In the genomic region with DNA sequence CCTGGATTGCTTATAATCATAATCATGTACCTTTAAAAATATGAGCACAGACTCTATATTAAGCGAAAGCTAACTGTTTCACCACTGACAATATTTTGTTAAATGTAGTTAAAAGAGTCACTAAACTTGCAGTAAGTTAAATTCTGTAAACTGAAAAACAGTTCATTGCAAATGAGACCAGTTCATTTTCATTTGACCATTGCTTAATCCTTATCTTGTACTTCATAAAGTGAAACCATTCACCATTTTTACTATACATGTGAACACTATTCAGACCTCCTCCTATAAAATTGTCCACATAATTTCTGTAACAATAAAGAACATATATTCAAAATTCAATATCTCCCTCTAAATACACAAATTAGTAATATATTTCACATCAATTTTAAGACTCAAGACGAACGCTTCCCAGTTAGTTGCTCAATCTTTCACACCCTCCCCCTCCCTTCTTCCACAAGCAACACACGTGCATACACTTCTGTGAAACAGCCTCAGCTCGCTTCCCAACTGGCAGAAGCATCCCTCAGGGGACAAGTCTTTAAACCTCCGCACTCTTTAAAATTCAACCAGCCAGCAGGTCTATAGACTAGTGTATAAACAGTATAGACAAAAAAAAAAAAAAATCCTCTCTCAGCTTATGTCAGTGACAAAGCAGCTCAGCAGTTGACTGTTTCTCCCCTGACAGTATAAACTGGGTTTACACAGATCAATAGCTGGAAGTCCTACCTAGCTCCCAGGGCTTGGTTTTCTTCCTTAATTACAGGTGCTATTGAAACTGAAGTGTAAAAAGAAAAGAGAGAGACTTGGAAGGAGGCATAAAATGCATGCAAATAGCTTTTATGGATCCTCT, we compare ENCODE assay signal across 1 cellular context.
TF ChIP-seq lines count a peak whose summit lies in the region.

No MANE protein-coding gene starts in this region.

TF ChIP-seq in K562, 482 proteins besides CTCF, POLR2A, EP300 and RAD21 (continued from another document and continues in another):
- TF ChIP-seq, protein P1, sequence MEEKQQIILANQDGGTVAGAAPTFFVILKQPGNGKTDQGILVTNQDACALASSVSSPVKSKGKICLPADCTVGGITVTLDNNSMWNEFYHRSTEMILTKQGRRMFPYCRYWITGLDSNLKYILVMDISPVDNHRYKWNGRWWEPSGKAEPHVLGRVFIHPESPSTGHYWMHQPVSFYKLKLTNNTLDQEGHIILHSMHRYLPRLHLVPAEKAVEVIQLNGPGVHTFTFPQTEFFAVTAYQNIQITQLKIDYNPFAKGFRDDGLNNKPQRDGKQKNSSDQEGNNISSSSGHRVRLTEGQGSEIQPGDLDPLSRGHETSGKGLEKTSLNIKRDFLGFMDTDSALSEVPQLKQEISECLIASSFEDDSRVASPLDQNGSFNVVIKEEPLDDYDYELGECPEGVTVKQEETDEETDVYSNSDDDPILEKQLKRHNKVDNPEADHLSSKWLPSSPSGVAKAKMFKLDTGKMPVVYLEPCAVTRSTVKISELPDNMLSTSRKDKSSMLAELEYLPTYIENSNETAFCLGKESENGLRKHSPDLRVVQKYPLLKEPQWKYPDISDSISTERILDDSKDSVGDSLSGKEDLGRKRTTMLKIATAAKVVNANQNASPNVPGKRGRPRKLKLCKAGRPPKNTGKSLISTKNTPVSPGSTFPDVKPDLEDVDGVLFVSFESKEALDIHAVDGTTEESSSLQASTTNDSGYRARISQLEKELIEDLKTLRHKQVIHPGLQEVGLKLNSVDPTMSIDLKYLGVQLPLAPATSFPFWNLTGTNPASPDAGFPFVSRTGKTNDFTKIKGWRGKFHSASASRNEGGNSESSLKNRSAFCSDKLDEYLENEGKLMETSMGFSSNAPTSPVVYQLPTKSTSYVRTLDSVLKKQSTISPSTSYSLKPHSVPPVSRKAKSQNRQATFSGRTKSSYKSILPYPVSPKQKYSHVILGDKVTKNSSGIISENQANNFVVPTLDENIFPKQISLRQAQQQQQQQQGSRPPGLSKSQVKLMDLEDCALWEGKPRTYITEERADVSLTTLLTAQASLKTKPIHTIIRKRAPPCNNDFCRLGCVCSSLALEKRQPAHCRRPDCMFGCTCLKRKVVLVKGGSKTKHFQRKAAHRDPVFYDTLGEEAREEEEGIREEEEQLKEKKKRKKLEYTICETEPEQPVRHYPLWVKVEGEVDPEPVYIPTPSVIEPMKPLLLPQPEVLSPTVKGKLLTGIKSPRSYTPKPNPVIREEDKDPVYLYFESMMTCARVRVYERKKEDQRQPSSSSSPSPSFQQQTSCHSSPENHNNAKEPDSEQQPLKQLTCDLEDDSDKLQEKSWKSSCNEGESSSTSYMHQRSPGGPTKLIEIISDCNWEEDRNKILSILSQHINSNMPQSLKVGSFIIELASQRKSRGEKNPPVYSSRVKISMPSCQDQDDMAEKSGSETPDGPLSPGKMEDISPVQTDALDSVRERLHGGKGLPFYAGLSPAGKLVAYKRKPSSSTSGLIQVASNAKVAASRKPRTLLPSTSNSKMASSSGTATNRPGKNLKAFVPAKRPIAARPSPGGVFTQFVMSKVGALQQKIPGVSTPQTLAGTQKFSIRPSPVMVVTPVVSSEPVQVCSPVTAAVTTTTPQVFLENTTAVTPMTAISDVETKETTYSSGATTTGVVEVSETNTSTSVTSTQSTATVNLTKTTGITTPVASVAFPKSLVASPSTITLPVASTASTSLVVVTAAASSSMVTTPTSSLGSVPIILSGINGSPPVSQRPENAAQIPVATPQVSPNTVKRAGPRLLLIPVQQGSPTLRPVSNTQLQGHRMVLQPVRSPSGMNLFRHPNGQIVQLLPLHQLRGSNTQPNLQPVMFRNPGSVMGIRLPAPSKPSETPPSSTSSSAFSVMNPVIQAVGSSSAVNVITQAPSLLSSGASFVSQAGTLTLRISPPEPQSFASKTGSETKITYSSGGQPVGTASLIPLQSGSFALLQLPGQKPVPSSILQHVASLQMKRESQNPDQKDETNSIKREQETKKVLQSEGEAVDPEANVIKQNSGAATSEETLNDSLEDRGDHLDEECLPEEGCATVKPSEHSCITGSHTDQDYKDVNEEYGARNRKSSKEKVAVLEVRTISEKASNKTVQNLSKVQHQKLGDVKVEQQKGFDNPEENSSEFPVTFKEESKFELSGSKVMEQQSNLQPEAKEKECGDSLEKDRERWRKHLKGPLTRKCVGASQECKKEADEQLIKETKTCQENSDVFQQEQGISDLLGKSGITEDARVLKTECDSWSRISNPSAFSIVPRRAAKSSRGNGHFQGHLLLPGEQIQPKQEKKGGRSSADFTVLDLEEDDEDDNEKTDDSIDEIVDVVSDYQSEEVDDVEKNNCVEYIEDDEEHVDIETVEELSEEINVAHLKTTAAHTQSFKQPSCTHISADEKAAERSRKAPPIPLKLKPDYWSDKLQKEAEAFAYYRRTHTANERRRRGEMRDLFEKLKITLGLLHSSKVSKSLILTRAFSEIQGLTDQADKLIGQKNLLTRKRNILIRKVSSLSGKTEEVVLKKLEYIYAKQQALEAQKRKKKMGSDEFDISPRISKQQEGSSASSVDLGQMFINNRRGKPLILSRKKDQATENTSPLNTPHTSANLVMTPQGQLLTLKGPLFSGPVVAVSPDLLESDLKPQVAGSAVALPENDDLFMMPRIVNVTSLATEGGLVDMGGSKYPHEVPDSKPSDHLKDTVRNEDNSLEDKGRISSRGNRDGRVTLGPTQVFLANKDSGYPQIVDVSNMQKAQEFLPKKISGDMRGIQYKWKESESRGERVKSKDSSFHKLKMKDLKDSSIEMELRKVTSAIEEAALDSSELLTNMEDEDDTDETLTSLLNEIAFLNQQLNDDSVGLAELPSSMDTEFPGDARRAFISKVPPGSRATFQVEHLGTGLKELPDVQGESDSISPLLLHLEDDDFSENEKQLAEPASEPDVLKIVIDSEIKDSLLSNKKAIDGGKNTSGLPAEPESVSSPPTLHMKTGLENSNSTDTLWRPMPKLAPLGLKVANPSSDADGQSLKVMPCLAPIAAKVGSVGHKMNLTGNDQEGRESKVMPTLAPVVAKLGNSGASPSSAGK (IDR thresholded peaks at IDR 0.05) = peak; percentile 76
- peak in 1 of 2 experiments; percentile 39; a peak in 1 of 4 replicates for TF ChIP-seq TRIM24 (IDR thresholded peaks at IDR 0.05)
- no peak for TF ChIP-seq CBFB (CRISPR knock-in tag; IDR thresholded peaks at IDR 0.05)
- peak; percentile 85 for TF ChIP-seq BHLHE40 (IDR thresholded peaks at IDR 0.05; ENCODE audit: low read length)
- TF ChIP-seq, protein P2, sequence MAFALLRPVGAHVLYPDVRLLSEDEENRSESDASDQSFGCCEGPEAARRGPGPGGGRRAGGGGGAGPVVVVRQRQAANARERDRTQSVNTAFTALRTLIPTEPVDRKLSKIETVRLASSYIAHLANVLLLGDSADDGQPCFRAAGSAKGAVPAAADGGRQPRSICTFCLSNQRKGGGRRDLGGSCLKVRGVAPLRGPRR (CRISPR knock-in tag; IDR thresholded peaks at IDR 0.05) = no peak
- TF ChIP-seq SNRNP70 (optimal IDR thresholded peaks at IDR 0.05; ENCODE audit: low read depth, low read length) = no peak
- no peak for TF ChIP-seq PURB (CRISPR knock-in tag; IDR thresholded peaks at IDR 0.05; ENCODE audit: low read depth)
- TF ChIP-seq, protein P3, sequence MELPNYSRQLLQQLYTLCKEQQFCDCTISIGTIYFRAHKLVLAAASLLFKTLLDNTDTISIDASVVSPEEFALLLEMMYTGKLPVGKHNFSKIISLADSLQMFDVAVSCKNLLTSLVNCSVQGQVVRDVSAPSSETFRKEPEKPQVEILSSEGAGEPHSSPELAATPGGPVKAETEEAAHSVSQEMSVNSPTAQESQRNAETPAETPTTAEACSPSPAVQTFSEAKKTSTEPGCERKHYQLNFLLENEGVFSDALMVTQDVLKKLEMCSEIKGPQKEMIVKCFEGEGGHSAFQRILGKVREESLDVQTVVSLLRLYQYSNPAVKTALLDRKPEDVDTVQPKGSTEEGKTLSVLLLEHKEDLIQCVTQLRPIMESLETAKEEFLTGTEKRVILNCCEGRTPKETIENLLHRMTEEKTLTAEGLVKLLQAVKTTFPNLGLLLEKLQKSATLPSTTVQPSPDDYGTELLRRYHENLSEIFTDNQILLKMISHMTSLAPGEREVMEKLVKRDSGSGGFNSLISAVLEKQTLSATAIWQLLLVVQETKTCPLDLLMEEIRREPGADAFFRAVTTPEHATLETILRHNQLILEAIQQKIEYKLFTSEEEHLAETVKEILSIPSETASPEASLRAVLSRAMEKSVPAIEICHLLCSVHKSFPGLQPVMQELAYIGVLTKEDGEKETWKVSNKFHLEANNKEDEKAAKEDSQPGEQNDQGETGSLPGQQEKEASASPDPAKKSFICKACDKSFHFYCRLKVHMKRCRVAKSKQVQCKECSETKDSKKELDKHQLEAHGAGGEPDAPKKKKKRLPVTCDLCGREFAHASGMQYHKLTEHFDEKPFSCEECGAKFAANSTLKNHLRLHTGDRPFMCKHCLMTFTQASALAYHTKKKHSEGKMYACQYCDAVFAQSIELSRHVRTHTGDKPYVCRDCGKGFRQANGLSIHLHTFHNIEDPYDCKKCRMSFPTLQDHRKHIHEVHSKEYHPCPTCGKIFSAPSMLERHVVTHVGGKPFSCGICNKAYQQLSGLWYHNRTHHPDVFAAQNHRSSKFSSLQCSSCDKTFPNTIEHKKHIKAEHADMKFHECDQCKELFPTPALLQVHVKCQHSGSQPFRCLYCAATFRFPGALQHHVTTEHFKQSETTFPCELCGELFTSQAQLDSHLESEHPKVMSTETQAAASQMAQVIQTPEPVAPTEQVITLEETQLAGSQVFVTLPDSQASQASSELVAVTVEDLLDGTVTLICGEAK (IDR thresholded peaks at IDR 0.05) = peak; percentile 68; the same call in 1 of the 2 replicates
- TF ChIP-seq, protein P3 (CRISPR knock-in tag; IDR thresholded peaks at IDR 0.05) = no peak
- TF ChIP-seq, protein P4, sequence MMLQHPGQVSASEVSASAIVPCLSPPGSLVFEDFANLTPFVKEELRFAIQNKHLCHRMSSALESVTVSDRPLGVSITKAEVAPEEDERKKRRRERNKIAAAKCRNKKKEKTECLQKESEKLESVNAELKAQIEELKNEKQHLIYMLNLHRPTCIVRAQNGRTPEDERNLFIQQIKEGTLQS (IDR thresholded peaks at IDR 0.05) = 0 out of 2 replicates have a peak, but pooled peaks have one; percentile 28
- TF ChIP-seq, protein P4 (CRISPR knock-in tag; conservative IDR thresholded peaks at IDR 0.05) = no peak
- no peak for TF ChIP-seq SRSF9 (IDR thresholded peaks at IDR 0.05; ENCODE audit: borderline replicate concordance, low read depth, low read length)
- TF ChIP-seq, protein P5, sequence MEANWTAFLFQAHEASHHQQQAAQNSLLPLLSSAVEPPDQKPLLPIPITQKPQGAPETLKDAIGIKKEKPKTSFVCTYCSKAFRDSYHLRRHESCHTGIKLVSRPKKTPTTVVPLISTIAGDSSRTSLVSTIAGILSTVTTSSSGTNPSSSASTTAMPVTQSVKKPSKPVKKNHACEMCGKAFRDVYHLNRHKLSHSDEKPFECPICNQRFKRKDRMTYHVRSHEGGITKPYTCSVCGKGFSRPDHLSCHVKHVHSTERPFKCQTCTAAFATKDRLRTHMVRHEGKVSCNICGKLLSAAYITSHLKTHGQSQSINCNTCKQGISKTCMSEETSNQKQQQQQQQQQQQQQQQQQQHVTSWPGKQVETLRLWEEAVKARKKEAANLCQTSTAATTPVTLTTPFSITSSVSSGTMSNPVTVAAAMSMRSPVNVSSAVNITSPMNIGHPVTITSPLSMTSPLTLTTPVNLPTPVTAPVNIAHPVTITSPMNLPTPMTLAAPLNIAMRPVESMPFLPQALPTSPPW (CRISPR knock-in tag; IDR thresholded peaks at IDR 0.05) = peak; percentile 69; the same call in 1 of the 2 replicates
- TF ChIP-seq BRD4 (IDR thresholded peaks at IDR 0.05) = peak; percentile 71
- TF ChIP-seq CHCHD3 (CRISPR knock-in tag; IDR thresholded peaks at IDR 0.05) = no peak
- no peak for TF ChIP-seq U2AF2 (optimal IDR thresholded peaks at IDR 0.05; ENCODE audit: low read depth, low read length)
- TF ChIP-seq, protein P6, sequence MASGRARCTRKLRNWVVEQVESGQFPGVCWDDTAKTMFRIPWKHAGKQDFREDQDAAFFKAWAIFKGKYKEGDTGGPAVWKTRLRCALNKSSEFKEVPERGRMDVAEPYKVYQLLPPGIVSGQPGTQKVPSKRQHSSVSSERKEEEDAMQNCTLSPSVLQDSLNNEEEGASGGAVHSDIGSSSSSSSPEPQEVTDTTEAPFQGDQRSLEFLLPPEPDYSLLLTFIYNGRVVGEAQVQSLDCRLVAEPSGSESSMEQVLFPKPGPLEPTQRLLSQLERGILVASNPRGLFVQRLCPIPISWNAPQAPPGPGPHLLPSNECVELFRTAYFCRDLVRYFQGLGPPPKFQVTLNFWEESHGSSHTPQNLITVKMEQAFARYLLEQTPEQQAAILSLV (tag; IDR thresholded peaks at IDR 0.05) = 0 out of 2 replicates have a peak, but pooled peaks have one; percentile 43
- no peak for TF ChIP-seq CSDE1 (IDR thresholded peaks at IDR 0.05)
- TF ChIP-seq, protein P7, sequence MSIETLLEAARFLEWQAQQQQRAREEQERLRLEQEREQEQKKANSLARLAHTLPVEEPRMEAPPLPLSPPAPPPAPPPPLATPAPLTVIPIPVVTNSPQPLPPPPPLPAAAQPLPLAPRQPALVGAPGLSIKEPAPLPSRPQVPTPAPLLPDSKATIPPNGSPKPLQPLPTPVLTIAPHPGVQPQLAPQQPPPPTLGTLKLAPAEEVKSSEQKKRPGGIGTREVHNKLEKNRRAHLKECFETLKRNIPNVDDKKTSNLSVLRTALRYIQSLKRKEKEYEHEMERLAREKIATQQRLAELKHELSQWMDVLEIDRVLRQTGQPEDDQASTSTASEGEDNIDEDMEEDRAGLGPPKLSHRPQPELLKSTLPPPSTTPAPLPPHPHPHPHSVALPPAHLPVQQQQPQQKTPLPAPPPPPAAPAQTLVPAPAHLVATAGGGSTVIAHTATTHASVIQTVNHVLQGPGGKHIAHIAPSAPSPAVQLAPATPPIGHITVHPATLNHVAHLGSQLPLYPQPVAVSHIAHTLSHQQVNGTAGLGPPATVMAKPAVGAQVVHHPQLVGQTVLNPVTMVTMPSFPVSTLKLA (conservative IDR thresholded peaks at IDR 0.05) = peak; percentile 70 to 80
- 0 out of 2 replicates have a peak, but pooled peaks have one; percentile 64 for TF ChIP-seq ZNF232 (CRISPR knock-in tag; IDR thresholded peaks at IDR 0.05)
